9 cellular contexts compared by ENCODE assay signal in genomic region chr3:50339485-50340196, GRCh38. TPM values are rescaled to one million over a fixed set of nuclear protein-coding genes. Genes with fewer than 3 reads are reported as not detected.
A peak's percentile ranks its signal among the peaks of the same experiment; 100 is the strongest.
DNase-seq lines count a peak whose midpoint lies in the region; ATAC-seq and TF ChIP-seq lines count a peak whose summit lies in the region.
"Had no signal": no experiment of that assay in that cellular context is flagged by ENCODE, and none has a peak within 500 bp of the region (broad histone marks: within the 10 kb centered on the region; RNA-seq: fewer than 3 reads in every experiment).

No MANE protein-coding gene starts in this region.

- H3K9me3 ChIP-seq in HCT116 (ENCODE audit: control insufficient read depth in 1 of 2, insufficient read depth in 1 of 2, low read depth in 1 of 2, low read length in 2 of 2) = no peaks in the 10 kb centered on the region
- H3K9me3 ChIP-seq in muscle layer of duodenum (ENCODE audit: control insufficient read depth in 1 of 2, low read length in 2 of 2) = no peaks in the 10 kb centered on the region

- H3K27ac ChIP-seq in HCT116 (ENCODE audit: low read depth, low read length) (peak overlapping the region; percentile 82), brain microvascular endothelial cell (peak overlapping the region; percentile 45), muscle layer of duodenum (ENCODE audit: low read length) (peak overlapping the region; percentile 69)

- H3K79me2 ChIP-seq in HCT116 (ENCODE audit: insufficient read depth, low read length) = peaks cover 47% of the 10 kb centered on the region

- H3K4me1 ChIP-seq in HCT116 (ENCODE audit: control insufficient read depth in 1 of 2, insufficient read depth in 2 of 2, low read length in 2 of 2) = peaks cover 29 to 60% of the 10 kb centered on the region in 2 experiments
- peaks cover 13 to 45% of the 10 kb centered on the region in 2 donors for H3K4me1 ChIP-seq in muscle layer of duodenum (ENCODE audit: control insufficient read depth in 1 of 2, insufficient read depth in 2 of 2, low read length in 2 of 2)

- RAD21 ChIA-PET in HCT116 (lab: Charles Lee; ENCODE audit: low non-redundant PET in 1 of 2, low total read pairs in 2 of 2, uncharacterized antibody in 2 of 2, unreplicated experiment in 2 of 2) = interaction anchor here in 1 of 2 experiments (0.5 kb wide), 1 partner anchor 113 kb away, joined by 4 read pairs; no protein-coding TSS in a partner anchor

- H3K4me2 ChIP-seq in HCT116 (ENCODE audit: low read length) = peak overlapping the region; percentile 95

- no peak for ATAC-seq in HCT116

- CTCF ChIA-PET in HCT116 (lab: Charles Lee) = no interaction called here

- no peak overlapping the region for H2AFZ ChIP-seq in HCT116 (ENCODE audit: low read depth, low read length, poor library complexity, severe bottlenecking)

- peak overlapping the region; percentile 62 to 89 for H3K4me3 ChIP-seq in HCT116 (replicated peaks in 1 of 2; ENCODE audit: low read depth in 1 of 2, low read length in 2 of 2)
- H3K4me3 ChIP-seq in brain microvascular endothelial cell (ENCODE audit: low read depth, low read length) = peak overlapping the region; percentile 57
- peak overlapping the region; percentile 59 to 74 for H3K4me3 ChIP-seq in muscle layer of duodenum (ENCODE audit: low read depth in 1 of 2, low read length in 2 of 2)

- intact Hi-C loops in HCT116 (cut with micrococcal nuclease) = no loop called here

- TF ChIP-seq POLR2A in HCT116 (IDR thresholded peaks at IDR 0.05; ENCODE audit: borderline replicate concordance, extremely low read depth, insufficient read depth, insufficient read length) = no peak
- TF ChIP-seq POLR2A in erythroblast (IDR thresholded peaks at IDR 0.05; ENCODE audit: low read length) = no peak

- POLR2A ChIA-PET in HCT116 (lab: Charles Lee) = no interaction called here

- TF ChIP-seq RAD21 in HCT116 (IDR thresholded peaks at IDR 0.05; ENCODE audit: low read depth) = no peak

- in situ Hi-C loops in brain microvascular endothelial cell (cut with HindIII; ENCODE audit: low pct_ligation_motif_present, low sequenced_read_pairs) = no loop called here

- peaks cover 0 to 5% of the 10 kb centered on the region in 2 experiments; a peak in 1 of 4 replicates for H3K36me3 ChIP-seq in HCT116 (ENCODE audit: control insufficient read depth in 1 of 2, insufficient read depth in 2 of 2, low read length in 2 of 2)
- no peaks in the 10 kb centered on the region for H3K36me3 ChIP-seq in brain microvascular endothelial cell (replicated peaks)
- H3K36me3 ChIP-seq in muscle layer of duodenum (ENCODE audit: control insufficient read depth in 1 of 2, insufficient read depth in 2 of 2, low read length in 2 of 2) = peaks cover 0 to 8% of the 10 kb centered on the region in 2 donors

- H3K9me2 ChIP-seq in HCT116 (ENCODE audit: insufficient read depth) = no peaks in the 10 kb centered on the region

- BruUV-seq in HCT116 (replicated peaks; lab: Mats Ljungman, UMichigan) = no TSS peak

- H4K20me1 ChIP-seq in HCT116 (ENCODE audit: insufficient read depth) = no peaks in the 10 kb centered on the region; the same call in 1 of the 2 replicates

- peak overlapping the region; percentile 98 for H3K9ac ChIP-seq in HCT116 (ENCODE audit: low read length)

- H3K27me3 ChIP-seq in HCT116 (ENCODE audit: insufficient read depth, low read length) (no peaks in the 10 kb centered on the region), brain microvascular endothelial cell (replicated peaks) (no peaks in the 10 kb centered on the region), muscle layer of duodenum (ENCODE audit: low read depth, low read length) (no peaks in the 10 kb centered on the region)

- no peak for TF ChIP-seq CTCF in HCT116 (IDR thresholded peaks at IDR 0.05 in 2 of 3, conservative IDR thresholded peaks at IDR 0.05 in 1 of 3; ENCODE audit: borderline replicate concordance in 1 of 3, insufficient read depth in 1 of 3, low read depth in 2 of 3, low read length in 2 of 3)
- no peak for TF ChIP-seq CTCF in brain microvascular endothelial cell (IDR thresholded peaks at IDR 0.05; ENCODE audit: low read depth, low read length, missing control alignments)

- peak; percentile 51 for DNase-seq in AG08395 (ENCODE audit: low spot score)
- no peak for DNase-seq in HCT116 (ENCODE audit: low read depth, low spot score)
- peak; percentile 63 for DNase-seq in brain microvascular endothelial cell
- no peak for DNase-seq in NCI-H1092 (lab: John Stamatoyannopoulos, UW)
- no peak for DNase-seq in NCI-H446 treated with DMSO at 0.1 percent for 48 hours (lab: John Stamatoyannopoulos, UW)
- no peak for DNase-seq in erythroblast (lab: John Stamatoyannopoulos, UW)
- DNase-seq in cerebellum (ENCODE audit: low spot score) = no peak
- DNase-seq: T-helper 9 cell had no signal

TF ChIP-seq in HCT116, 20 proteins besides CTCF, POLR2A, EP300 and RAD21:
- TF ChIP-seq REST (IDR thresholded peaks at IDR 0.05; ENCODE audit: low read depth) = no peak
- TF ChIP-seq CBX3 (IDR thresholded peaks at IDR 0.05; ENCODE audit: low read depth) = no peak
- no peak for TF ChIP-seq YY1 (IDR thresholded peaks at IDR 0.05; ENCODE audit: extremely low read depth, insufficient replicate concordance, low read depth, low read length)
- TF ChIP-seq ELF1 (IDR thresholded peaks at IDR 0.05; ENCODE audit: borderline replicate concordance, low read depth) = no peak
- no peak for TF ChIP-seq ATF3 (IDR thresholded peaks at IDR 0.05)
- TF ChIP-seq MAX (IDR thresholded peaks at IDR 0.05) = no peak
- no peak for TF ChIP-seq POLR2AphosphoS5 (IDR thresholded peaks at IDR 0.05; ENCODE audit: low read depth, low read length)
- no peak for TF ChIP-seq ZNF274 (IDR thresholded peaks at IDR 0.05; ENCODE audit: low read depth, low read length)

RNA-seq across cellular contexts. Expression of gene RASSF1, which starts 1.0 kb away (rescaled TPM):
- 29.6 TPM for total RNA-seq in HCT116 (2021; ENCODE audit: unreplicated experiment)
- 32.1 and 38.6 TPM in 2 replicates for polyA plus RNA-seq in HCT116 (2012)
- 11.3 TPM for total RNA-seq in cerebellum

RNA-seq across cellular contexts. Expression of gene ZMYND10, which starts 5.9 kb away (rescaled TPM):
- 3.3 TPM for total RNA-seq in HCT116 (2021; ENCODE audit: unreplicated experiment)
- 1.2 and 1.5 TPM in 2 replicates for polyA plus RNA-seq in HCT116 (2012)
- total RNA-seq in cerebellum = 5.4 TPM

RNA-seq across cellular contexts. Expression of gene NPRL2, which starts 10.9 kb away (rescaled TPM):
- total RNA-seq in HCT116 (2021; ENCODE audit: unreplicated experiment) = 35.4 TPM
- 52.6 and 52.8 TPM in 2 replicates for polyA plus RNA-seq in HCT116 (2012)
- total RNA-seq in cerebellum = 22.4 TPM

RNA-seq across cellular contexts. Expression of gene CYB561D2, which starts 11.0 kb away (rescaled TPM):
- total RNA-seq in HCT116 (2021; ENCODE audit: unreplicated experiment) = 9.5 TPM
- 10.8 and 11.9 TPM in 2 replicates for polyA plus RNA-seq in HCT116 (2012)
- 10.1 TPM for total RNA-seq in cerebellum

RNA-seq across cellular contexts. Expression of gene TUSC2, which starts 11.6 kb away (rescaled TPM):
- 34.0 TPM for total RNA-seq in HCT116 (2021; ENCODE audit: unreplicated experiment)
- 28.2 and 34.0 TPM in 2 replicates for polyA plus RNA-seq in HCT116 (2012)
- total RNA-seq in cerebellum = 11.4 TPM

Comparison
In these comparisons a context has a peak if more than half of its experiments do, and no peak if none do; other contexts are left out.
1. DNase-seq: peak in AG08395 (single experiment) and brain microvascular endothelial cell (single experiment); none in HCT116 (single experiment), NCI-H1092 (single experiment), NCI-H446 treated with DMSO at 0.1 percent for 48 hours (single experiment), erythroblast (0 of 2) and cerebellum (single experiment).
2. Peak in every context shown above with its lines, with median percentiles within 50 percentile points of each other: H3K27ac ChIP-seq and H3K4me3 ChIP-seq.